ENCODE assay signal across 1 cellular context in genomic region chr1:178541396-178541795, GRCh38.
TF ChIP-seq lines count a peak whose summit lies in the region.

No MANE protein-coding gene starts in this region.

TF ChIP-seq in WTC11, 78 proteins besides CTCF, POLR2A, EP300 and RAD21 (continued from another document):
- TF ChIP-seq USF2 (CRISPR knock-in tag; IDR thresholded peaks at IDR 0.05): no peak
- no peak for TF ChIP-seq ZNF219 (CRISPR knock-in tag; IDR thresholded peaks at IDR 0.05; ENCODE audit: borderline replicate concordance)
